19 cellular contexts compared by ENCODE assay signal in genomic region chr2:170772295-170772694, GRCh38. TPM values are rescaled to one million over a fixed set of nuclear protein-coding genes. Genes with fewer than 3 reads are reported as not detected.
DNase-seq lines count a peak whose midpoint lies in the region; ATAC-seq and TF ChIP-seq lines count a peak whose summit lies in the region.
"Had no signal": no experiment of that assay in that cellular context is flagged by ENCODE, and none has a peak within 500 bp of the region (broad histone marks: within the 10 kb centered on the region; RNA-seq: fewer than 3 reads in every experiment).

No MANE protein-coding gene starts in this region.

- POLR2A ChIA-PET in CD4-positive, alpha-beta T cell (lab: Charles Lee) = interaction anchor here (0.9 kb wide), 1 partner anchor 11 kb away, joined by 3 read pairs; no protein-coding TSS in a partner anchor

- no peak overlapping the region for H2BK12ac ChIP-seq in H9 (ENCODE audit: insufficient read length, low read depth, low read length)

- H3K4ac ChIP-seq in H9 (ENCODE audit: low read depth, low read length) = no peak overlapping the region

- no peaks in the 10 kb centered on the region for H3K79me2 ChIP-seq in H9 (ENCODE audit: insufficient read depth, low read length)

- no peak for DNase-seq in CD4-positive, alpha-beta T cell
- DNase-seq in H9 = no peak
- no peak for DNase-seq in activated naive CD8-positive, alpha-beta T cell treated with anti-CD3 and anti-CD28 coated beads, Interleukin-2, amount 50 U/mL, for 24 hours
- no peak for DNase-seq in naive B cell
- DNase-seq in NCI-H128 (lab: John Stamatoyannopoulos, UW; ENCODE audit: unreplicated experiment) = no peak
- no peak for DNase-seq in hippocampal formation (lab: John Stamatoyannopoulos, UW)
- no peak for DNase-seq in NCI-H2081 (lab: John Stamatoyannopoulos, UW)
- DNase-seq: AML-193; body of pancreas; DMS79 treated with DMSO at 0.1 percent for 48 hours; effector memory CD4-positive, alpha-beta T cell; HCEC 1CT; NCI-H1105 treated with DMSO at 0.1 percent for 48 hours; NCI-H446 treated with DMSO at 0.1 percent for 48 hours; stimulated activated CD4-positive, alpha-beta T cell treated with anti-CD3 and anti-CD28 coated beads, Interleukin-12 subunit alpha, Interleukin-12 subunit beta, amount 100 ng/mL, for 4 hours; substantia nigra had no signal

- intact Hi-C loops in CD4-positive, alpha-beta T cell (cut with DNase I, micrococcal nuclease) = loop anchor here in 1 of 2 experiments (5.0 to 10.0 kb wide), 2 partner anchors 117 to 160 kb away; no protein-coding TSS in a partner anchor

- no peaks in the 10 kb centered on the region for H3K79me1 ChIP-seq in H9 (ENCODE audit: insufficient read depth, low read depth, low read length, poor library complexity, severe bottlenecking)

- no peak overlapping the region for H3K27ac Mint-ChIP-seq in CD4-positive, alpha-beta T cell
- H3K27ac Mint-ChIP-seq in H9 (no peak overlapping the region), naive B cell (peak overlapping the region in 2 of 6 donors; percentile 49 to 71)
- no peak overlapping the region for H3K27ac Mint-ChIP-seq in activated naive CD8-positive, alpha-beta T cell treated with anti-CD3 and anti-CD28 coated beads, Interleukin-2, amount 50 U/mL, for 24 hours

- H3K27ac ChIP-seq in CD4-positive, alpha-beta T cell (ENCODE audit: low read depth, low read length) = no peak overlapping the region
- no peak overlapping the region for H3K27ac ChIP-seq in H9 (ENCODE audit: insufficient read length, low read depth, low read length)
- H3K27ac ChIP-seq: body of pancreas had no signal

- no peaks in the 10 kb centered on the region for H3K36me3 Mint-ChIP-seq in CD4-positive, alpha-beta T cell (ENCODE audit: low read depth)
- no peaks in the 10 kb centered on the region; a peak in 1 of 7 replicates for H3K36me3 Mint-ChIP-seq in H9 (ENCODE audit: insufficient read depth in 1 of 3, low read depth in 3 of 3)
- H3K36me3 Mint-ChIP-seq in activated naive CD8-positive, alpha-beta T cell treated with anti-CD3 and anti-CD28 coated beads, Interleukin-2, amount 50 U/mL, for 24 hours (ENCODE audit: low read depth) = no peaks in the 10 kb centered on the region
- H3K36me3 Mint-ChIP-seq in naive B cell = no peaks in the 10 kb centered on the region

- H3K9me3 ChIP-seq in CD4-positive, alpha-beta T cell (ENCODE audit: control insufficient read depth, low read length) = no peaks in the 10 kb centered on the region
- no peaks in the 10 kb centered on the region for H3K9me3 ChIP-seq in H9 (ENCODE audit: control insufficient read depth, low read depth, low read length)
- H3K9me3 ChIP-seq: body of pancreas had no signal

- H2AK5ac ChIP-seq in H9 (ENCODE audit: insufficient read length, low read length) = no peak overlapping the region

- no peak overlapping the region for H3K4me2 ChIP-seq in H9 (ENCODE audit: insufficient read depth, insufficient read length, low read length)

- peaks cover 2% of the 10 kb centered on the region for H3K27me3 ChIP-seq in CD4-positive, alpha-beta T cell (ENCODE audit: control insufficient read depth, insufficient read depth, low read length)
- H3K27me3 ChIP-seq in H9 (ENCODE audit: insufficient read depth, low read length) = no peaks in the 10 kb centered on the region
- H3K27me3 ChIP-seq: body of pancreas had no signal

- H2BK20ac ChIP-seq in H9 (ENCODE audit: low read depth, low read length, poor library complexity, severe bottlenecking) = no peak overlapping the region

- H3K9me3 Mint-ChIP-seq in CD4-positive, alpha-beta T cell = no peaks in the 10 kb centered on the region
- H3K9me3 Mint-ChIP-seq in H9 = no peaks in the 10 kb centered on the region
- H3K9me3 Mint-ChIP-seq in activated naive CD8-positive, alpha-beta T cell treated with anti-CD3 and anti-CD28 coated beads, Interleukin-2, amount 50 U/mL, for 24 hours = no peaks in the 10 kb centered on the region
- H3K9me3 Mint-ChIP-seq in naive B cell = no peaks in the 10 kb centered on the region

- H3K23me2 ChIP-seq in H9 (ENCODE audit: insufficient read length, low read depth, low read length, poor library complexity, severe bottlenecking) = no peaks in the 10 kb centered on the region

- no peak overlapping the region for H2AFZ ChIP-seq in H9 (ENCODE audit: low read length)

- H3K4me3 Mint-ChIP-seq in CD4-positive, alpha-beta T cell = peak overlapping the region; percentile 77
- H3K4me3 Mint-ChIP-seq in H9 (peak overlapping the region; percentile 31 to 92), naive B cell (peak overlapping the region in 7 of 8 donors; percentile 27 to 90 (median 79))
- peak overlapping the region; percentile 40 for H3K4me3 Mint-ChIP-seq in activated naive CD8-positive, alpha-beta T cell treated with anti-CD3 and anti-CD28 coated beads, Interleukin-2, amount 50 U/mL, for 24 hours

- peaks cover 5% of the 10 kb centered on the region for H3K27me3 Mint-ChIP-seq in CD4-positive, alpha-beta T cell
- peaks cover 7% of the 10 kb centered on the region for H3K27me3 Mint-ChIP-seq in H9 (ENCODE audit: low read depth)
- peaks cover 25% of the 10 kb centered on the region for H3K27me3 Mint-ChIP-seq in activated naive CD8-positive, alpha-beta T cell treated with anti-CD3 and anti-CD28 coated beads, Interleukin-2, amount 50 U/mL, for 24 hours
- peaks cover 23 to 38% (median 24%) of the 10 kb centered on the region in 3 donors for H3K27me3 Mint-ChIP-seq in naive B cell

- H2BK120ac ChIP-seq in H9 (ENCODE audit: low read depth, low read length, poor library complexity, severe bottlenecking) = no peak overlapping the region

- H3K18ac ChIP-seq in H9 (ENCODE audit: insufficient read length, low read depth, low read length) = no peak overlapping the region

- peaks cover 21% of the 10 kb centered on the region for H3K4me1 Mint-ChIP-seq in CD4-positive, alpha-beta T cell (ENCODE audit: low read depth)
- peaks cover 14 to 15% of the 10 kb centered on the region in 2 experiments for H3K4me1 Mint-ChIP-seq in H9
- peaks cover 11% of the 10 kb centered on the region for H3K4me1 Mint-ChIP-seq in activated naive CD8-positive, alpha-beta T cell treated with anti-CD3 and anti-CD28 coated beads, Interleukin-2, amount 50 U/mL, for 24 hours
- H3K4me1 Mint-ChIP-seq in naive B cell = peaks cover 6 to 13% (median 10%) of the 10 kb centered on the region in 3 donors

- no peak overlapping the region for H3T11ph ChIP-seq in H9 (ENCODE audit: low read length)

- no peak for TF ChIP-seq CTCF in CD4-positive, alpha-beta T cell (IDR thresholded peaks at IDR 0.05)
- no peak for TF ChIP-seq CTCF in H9 (conservative IDR thresholded peaks at IDR 0.05)

- H4K5ac ChIP-seq in H9 (ENCODE audit: insufficient read length, low read depth, low read length) = no peak overlapping the region

- no peaks in the 10 kb centered on the region for H4K20me1 ChIP-seq in H9 (ENCODE audit: control insufficient read depth, insufficient read depth, insufficient read length)

- no peak overlapping the region for H3K23ac ChIP-seq in H9 (ENCODE audit: insufficient read length, low read depth, low read length)

- no peak overlapping the region for H4K91ac ChIP-seq in H9 (ENCODE audit: insufficient read length, low read depth, low read length)

- ATAC-seq in CD4-positive, alpha-beta T cell (ENCODE audit: poor library complexity) = no peak
- no peak for ATAC-seq in activated naive CD8-positive, alpha-beta T cell treated with anti-CD3 and anti-CD28 coated beads, Interleukin-2, amount 50 U/mL, for 24 hours
- no peak for ATAC-seq in naive B cell (ENCODE audit: low read depth in 2 of 2)
- ATAC-seq: body of pancreas, SK-N-SH treated with all-trans-retinoic acid at 6 μM for 48 hours had no signal

- H3K4me1 ChIP-seq in H9 (ENCODE audit: insufficient read depth, low read length) = no peaks in the 10 kb centered on the region

- CTCF ChIA-PET in CD4-positive, alpha-beta T cell (lab: Charles Lee) = interaction anchor here (1.0 to 1.3 kb wide), 2 partner anchors 11 to 43 kb away, joined by 3 read pairs; no protein-coding TSS in a partner anchor

- H2BK5ac ChIP-seq in H9 (ENCODE audit: insufficient read length, low read length) = no peak overlapping the region

- H2BK15ac ChIP-seq in H9 (ENCODE audit: low read depth, low read length) = no peak overlapping the region

- no peak overlapping the region for H3K56ac ChIP-seq in H9 (ENCODE audit: insufficient read length, low read depth, low read length)

- no peak overlapping the region for H3K14ac ChIP-seq in H9 (ENCODE audit: insufficient read depth, low read length)

- no peak overlapping the region for H3K9ac ChIP-seq in H9 (ENCODE audit: extremely low read depth, insufficient read length, low read length)

- H4K8ac ChIP-seq in H9 (replicated peaks; ENCODE audit: insufficient read length, low read depth, low read length) = no peak overlapping the region

RNA-seq across cellular contexts. Expression of gene ERICH2, which starts 2.1 kb away (rescaled TPM):
- total RNA-seq in CD4-positive, alpha-beta T cell = not detected
- 0.66 and 1.2 TPM in 2 replicates for total RNA-seq in H9 (2021)
- not detected for polyA plus RNA-seq in naive B cell (ENCODE audit: low read depth in 6 of 6)
- total RNA-seq: body of pancreas, fibroblast of villous mesenchyme, mesenteric fat pad had no signal

RNA-seq across cellular contexts. Expression of gene GAD1, which starts 44.4 kb away (rescaled TPM):
- not detected for total RNA-seq in CD4-positive, alpha-beta T cell
- 1.8 TPM in 2 replicates for total RNA-seq in H9 (2021)
- polyA plus RNA-seq in naive B cell (ENCODE audit: low read depth in 6 of 6) = not detected
- total RNA-seq: body of pancreas, fibroblast of villous mesenchyme, mesenteric fat pad had no signal

RNA-seq across cellular contexts. Expression of gene SP5, which starts 57.2 kb away (rescaled TPM):
- total RNA-seq in CD4-positive, alpha-beta T cell = not detected
- 1.7 and 2.2 TPM in 2 replicates for total RNA-seq in H9 (2021)
- polyA plus RNA-seq in naive B cell (ENCODE audit: low read depth in 6 of 6) = not detected
- total RNA-seq: fibroblast of villous mesenchyme had no signal
